8 cellular contexts compared by ENCODE assay signal in genomic region chr22:29267462-29267857, GRCh38. TPM values are rescaled to one million over a fixed set of nuclear protein-coding genes. Genes with fewer than 3 reads are reported as not detected.
DNase-seq lines count a peak whose midpoint lies in the region; ATAC-seq and TF ChIP-seq lines count a peak whose summit lies in the region.

No MANE protein-coding gene starts in this region.

- H3K27ac ChIP-seq in heart left ventricle (peak overlapping the region; percentile 97 to 100 (median 99)), adipose tissue (ENCODE audit: low read depth, low read length) (peak overlapping the region; percentile 76), uterus (peak overlapping the region; percentile 97 to 98)

- H3K4me3 ChIP-seq in heart left ventricle (peak overlapping the region; percentile 78 to 99 (median 92)), lower leg skin (ENCODE audit: low read depth, poor library complexity, severe bottlenecking) (peak overlapping the region; percentile 89), uterus (peak overlapping the region; percentile 58 to 86)

- peaks cover 0 to 47% (median 28%) of the 10 kb centered on the region in 9 donors for H3K36me3 ChIP-seq in heart left ventricle
- no peaks in the 10 kb centered on the region for H3K36me3 ChIP-seq in uterus

- H3K9me3 ChIP-seq in heart left ventricle, result no peaks in the 10 kb centered on the region
- H3K9me3 ChIP-seq in uterus, result no peaks in the 10 kb centered on the region

- ATAC-seq in heart left ventricle (no peak), left ventricle myocardium superior (no peak), HG03196 (IDR thresholded peaks at IDR 0.05; ENCODE audit: unreplicated experiment) (no peak)

- TF ChIP-seq POLR2A in heart left ventricle (IDR thresholded peaks at IDR 0.05) (no peak), lower leg skin (IDR thresholded peaks at IDR 0.05) (no peak), uterus (IDR thresholded peaks at IDR 0.05) (no peak)

- intact Hi-C loops in heart left ventricle (cut with DNase I), result loop anchor here in 1 of 10 donors (5.0 kb wide), 1 partner anchor 40 kb away; the partner anchor contains the start of gene GAS2L1
- intact Hi-C loops in left ventricle myocardium superior (cut with micrococcal nuclease), result no loop called here
- intact Hi-C loops in lower leg skin (cut with DNase I; ENCODE audit: low total_unique reads), result no loop called here
- intact Hi-C loops in uterus (cut with DNase I; ENCODE audit: low total_unique reads), result no loop called here

- DNase-seq in heart left ventricle, result no peak
- DNase-seq in left ventricle myocardium superior, result no peak
- no peak for DNase-seq in lower leg skin (ENCODE audit: low spot score in 2 of 2)
- no peak for DNase-seq in uterus
- DNase-seq in NCI-H345 treated with DMSO at 0.1 percent for 48 hours (lab: John Stamatoyannopoulos, UW; ENCODE audit: unreplicated experiment), result no peak
- DNase-seq in medulla oblongata (ENCODE audit: extremely low spot score), result no peak

- 0 to 1% (median 0%) methylated on average over 25 to 32 of the region's 32 CpGs for WGBS in heart left ventricle, 4 donors
- WGBS in adipose tissue, 3 donors, result 0 to 1% (median 1%) methylated on average over 32 of the region's 32 CpGs
- 0 to 1% methylated on average over 19 to 24 of the region's 32 CpGs for WGBS in lower leg skin, 2 donors

- H3K4me1 ChIP-seq in heart left ventricle (peaks cover 0 to 56% (median 44%) of the 10 kb centered on the region in 12 donors), uterus (peaks cover 5 to 7% of the 10 kb centered on the region in 2 donors)

- H3K27me3 ChIP-seq in heart left ventricle (no peaks in the 10 kb centered on the region), uterus (no peaks in the 10 kb centered on the region)

- TF ChIP-seq CTCF in heart left ventricle (IDR thresholded peaks at IDR 0.05) (no peak), lower leg skin (IDR thresholded peaks at IDR 0.05) (no peak), uterus (IDR thresholded peaks at IDR 0.05) (no peak)

RNA-seq across cellular contexts. Expression of gene RHBDD3, which starts 0.3 kb away (rescaled TPM):
- total RNA-seq in heart left ventricle, result 10 to 100 TPM; 10.9 to 29.5 (median 12.6) TPM
- 10 to 100 TPM; 17.2 to 18.8 TPM for polyA plus RNA-seq in heart left ventricle
- total RNA-seq in left ventricle myocardium superior, result 16.6 TPM
- 10 to 100 TPM; 14.5 to 22.2 (median 15.2) TPM for polyA plus RNA-seq in adipose tissue
- total RNA-seq in lower leg skin, result 10 to 100 TPM in 3 of 4 donors, 1 to 10 TPM in 1; 8.9 to 24.1 (median 20.5) TPM
- total RNA-seq in uterus, result 10 to 100 TPM in 3 of 4 donors, 1 to 10 TPM in 1; 6.5 to 46.6 (median 26.1) TPM

RNA-seq across cellular contexts. Expression of gene EWSR1, which starts 0.6 kb away (rescaled TPM):
- total RNA-seq in heart left ventricle, result 100 to 1,000 TPM; 103 to 202 (median 138) TPM
- 100 to 1,000 TPM in 1 of 2 donors, 10 to 100 TPM in 1; 94.3 to 138 TPM for polyA plus RNA-seq in heart left ventricle
- 121 TPM for total RNA-seq in left ventricle myocardium superior
- polyA plus RNA-seq in adipose tissue, result 100 to 1,000 TPM in 2 of 3 donors, 10 to 100 TPM in 1; 73.4 to 147 (median 120) TPM
- 100 to 1,000 TPM; 128 to 169 (median 149) TPM for total RNA-seq in lower leg skin
- total RNA-seq in uterus, result 100 to 1,000 TPM; 120 to 221 (median 137) TPM

RNA-seq across cellular contexts. Expression of gene GAS2L1, which starts 39.0 kb away (rescaled TPM):
- total RNA-seq in heart left ventricle (10 to 100 TPM; 12.0 to 46.6 (median 16.8) TPM), left ventricle myocardium superior (23.2 TPM), lower leg skin (10 to 100 TPM; 58.0 to 75.0 (median 67.8) TPM), uterus (10 to 100 TPM in 2 of 4 donors, 1 to 10 TPM in 2; 2.4 to 29.6 (median 11.9) TPM)
- polyA plus RNA-seq in heart left ventricle (10 to 100 TPM; 18.0 to 48.3 TPM), adipose tissue (10 to 100 TPM; 16.7 to 31.8 (median 20.0) TPM)

RNA-seq across cellular contexts. Expression of gene RASL10A, which starts 48.0 kb away (rescaled TPM):
- total RNA-seq in heart left ventricle (1 to 10 TPM in 5 of 9 donors, under 1 TPM in 4; 0.29 to 5.8 (median 1.3) TPM), left ventricle myocardium superior (1.2 TPM), lower leg skin (1 to 10 TPM in 2 of 4 donors, under 1 TPM in 2; 0.17 to 2.9 (median 0.80) TPM), uterus (1 to 10 TPM in 1 of 4 donors, under 1 TPM in 2, not detected in 1; 0.35 to 3.2 (median 0.79) TPM)
- polyA plus RNA-seq in heart left ventricle (1 to 10 TPM in 1 of 2 donors, under 1 TPM in 1; 0.95 to 1.1 TPM), adipose tissue (1 to 10 TPM in 2 of 3 donors, under 1 TPM in 1; 0.90 to 1.5 (median 1.0) TPM)
